In the genomic region with DNA sequence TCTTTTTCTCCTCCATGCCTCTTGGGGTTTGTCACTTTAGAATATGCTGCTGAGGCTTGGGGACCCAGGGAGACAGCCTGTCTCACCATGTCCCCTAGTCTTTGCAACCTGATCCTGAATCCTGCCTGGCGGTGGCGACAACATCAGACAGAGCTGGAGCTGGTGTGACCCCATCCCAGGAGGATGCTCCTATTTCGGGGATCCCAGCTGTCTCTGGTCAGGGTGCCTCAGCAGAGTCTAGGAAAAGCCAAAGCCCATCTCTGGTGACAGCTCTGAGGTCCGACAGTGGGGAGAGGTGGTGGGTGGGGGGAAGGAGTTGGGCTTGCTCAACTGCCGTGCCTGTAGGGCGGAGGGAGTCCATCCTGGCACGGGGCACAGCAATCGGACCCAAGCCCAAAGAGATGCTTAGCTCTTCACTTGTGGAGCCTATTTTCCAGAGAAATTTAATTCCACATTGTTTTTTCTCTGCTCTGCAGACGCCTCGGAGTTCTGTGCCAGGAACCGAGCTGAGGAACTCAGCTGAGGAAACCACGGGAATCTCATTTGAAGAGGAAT, we compare ENCODE assay signal across 1 cellular context.
TF ChIP-seq lines count a peak whose summit lies in the region.

No MANE protein-coding gene starts in this region.

TF ChIP-seq in HepG2, 621 proteins besides CTCF, POLR2A, EP300 and RAD21 (continued from another document and continues in another):
- TF ChIP-seq, protein P1, sequence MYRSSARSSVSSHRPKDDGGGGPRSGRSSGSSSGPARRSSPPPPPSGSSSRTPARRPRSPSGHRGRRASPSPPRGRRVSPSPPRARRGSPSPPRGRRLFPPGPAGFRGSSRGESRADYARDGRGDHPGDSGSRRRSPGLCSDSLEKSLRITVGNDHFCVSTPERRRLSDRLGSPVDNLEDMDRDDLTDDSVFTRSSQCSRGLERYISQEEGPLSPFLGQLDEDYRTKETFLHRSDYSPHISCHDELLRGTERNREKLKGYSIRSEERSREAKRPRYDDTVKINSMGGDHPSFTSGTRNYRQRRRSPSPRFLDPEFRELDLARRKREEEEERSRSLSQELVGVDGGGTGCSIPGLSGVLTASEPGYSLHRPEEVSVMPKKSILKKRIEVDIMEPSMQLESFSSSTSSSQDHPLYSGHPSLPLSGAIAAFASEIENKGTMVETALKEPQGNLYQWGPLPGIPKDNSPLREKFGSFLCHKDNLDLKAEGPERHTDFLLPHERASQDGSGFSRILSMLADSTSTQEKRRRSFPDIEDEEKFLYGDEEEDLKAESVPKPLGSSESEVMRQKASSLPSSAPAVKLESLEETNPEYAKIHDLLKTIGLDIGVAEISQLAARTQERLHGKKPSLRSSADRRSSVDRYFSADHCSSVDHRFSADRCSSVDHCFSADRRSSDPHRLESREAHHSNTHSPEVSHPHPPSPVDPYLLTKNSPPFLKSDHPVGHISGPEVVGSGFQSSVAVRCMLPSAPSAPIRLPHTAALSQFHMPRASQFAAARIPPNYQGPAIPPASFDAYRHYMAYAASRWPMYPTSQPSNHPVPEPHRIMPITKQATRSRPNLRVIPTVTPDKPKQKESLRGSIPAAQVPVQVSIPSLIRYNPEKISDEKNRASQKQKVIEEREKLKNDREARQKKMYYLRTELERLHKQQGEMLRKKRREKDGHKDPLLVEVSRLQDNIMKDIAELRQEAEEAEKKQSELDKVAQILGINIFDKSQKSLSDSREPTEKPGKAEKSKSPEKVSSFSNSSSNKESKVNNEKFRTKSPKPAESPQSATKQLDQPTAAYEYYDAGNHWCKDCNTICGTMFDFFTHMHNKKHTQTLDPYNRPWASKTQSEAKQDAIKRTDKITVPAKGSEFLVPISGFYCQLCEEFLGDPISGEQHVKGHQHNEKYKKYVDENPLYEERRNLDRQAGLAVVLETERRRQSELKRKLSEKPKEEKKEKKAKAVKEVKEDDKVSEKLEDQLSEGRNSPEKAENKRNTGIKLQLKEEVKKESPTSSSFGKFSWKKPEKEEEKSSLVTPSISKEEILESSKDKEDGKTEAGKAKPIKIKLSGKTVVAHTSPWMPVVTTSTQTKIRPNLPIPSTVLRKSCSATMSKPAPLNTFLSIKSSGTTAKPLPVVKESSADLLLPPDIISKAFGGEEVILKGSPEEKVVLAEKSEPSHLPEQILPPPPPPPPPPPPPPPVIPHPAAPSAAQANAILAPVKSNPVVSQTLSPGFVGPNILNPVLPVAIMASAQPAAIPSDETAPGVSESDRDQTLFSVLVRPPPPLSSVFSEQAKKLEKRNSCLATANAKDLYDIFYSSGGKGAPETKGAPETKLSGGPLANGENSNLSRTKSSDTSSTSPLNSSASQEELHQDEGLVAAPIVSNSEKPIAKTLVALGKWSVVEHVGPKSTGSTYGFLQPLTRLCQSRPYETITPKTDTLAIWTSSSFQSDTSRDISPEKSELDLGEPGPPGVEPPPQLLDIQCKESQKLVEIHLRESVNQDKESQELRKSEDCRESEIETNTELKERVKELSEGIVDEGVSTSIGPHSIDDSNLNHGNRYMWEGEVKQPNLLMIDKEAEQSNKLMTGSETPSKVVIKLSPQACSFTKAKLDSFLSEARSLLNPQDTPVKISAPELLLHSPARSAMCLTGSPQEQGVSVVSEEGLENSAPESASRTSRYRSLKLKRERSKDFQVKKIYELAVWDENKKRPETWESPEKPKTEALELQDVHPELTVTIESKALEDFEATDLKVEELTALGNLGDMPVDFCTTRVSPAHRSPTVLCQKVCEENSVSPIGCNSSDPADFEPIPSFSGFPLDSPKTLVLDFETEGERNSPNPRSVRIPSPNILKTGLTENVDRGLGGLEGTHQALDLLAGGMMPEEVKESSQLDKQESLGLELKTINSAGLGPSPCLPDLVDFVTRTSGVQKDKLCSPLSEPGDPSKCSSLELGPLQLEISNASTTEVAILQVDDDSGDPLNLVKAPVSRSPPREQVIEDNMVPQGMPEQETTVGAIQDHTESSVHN (CRISPR knock-in tag; IDR thresholded peaks at IDR 0.05): no peak
- TF ChIP-seq PHF8 (CRISPR knock-in tag; IDR thresholded peaks at IDR 0.05) (no peak), AFF4 (CRISPR knock-in tag; IDR thresholded peaks at IDR 0.05) (no peak), ZNF687 (CRISPR knock-in tag; IDR thresholded peaks at IDR 0.05) (no peak), BRCA1 (CRISPR knock-in tag; IDR thresholded peaks at IDR 0.05) (no peak), AKAP8 (CRISPR knock-in tag; IDR thresholded peaks at IDR 0.05) (no peak), ZNF484 (CRISPR knock-in tag; IDR thresholded peaks at IDR 0.05; ENCODE audit: borderline replicate concordance, low read depth) (no peak), ZNF605 (CRISPR knock-in tag; IDR thresholded peaks at IDR 0.05) (peak; percentile 61; the same call in 1 of the 2 replicates), HNRNPUL1 (IDR thresholded peaks at IDR 0.05; ENCODE audit: low read depth, low read length) (no peak), SALL1 (CRISPR knock-in tag; IDR thresholded peaks at IDR 0.05) (no peak), ZNF275 (CRISPR knock-in tag; IDR thresholded peaks at IDR 0.05; ENCODE audit: borderline replicate concordance) (no peak), ZNF160 (CRISPR knock-in tag; IDR thresholded peaks at IDR 0.05) (no peak), NFIB (CRISPR knock-in tag; IDR thresholded peaks at IDR 0.05; ENCODE audit: borderline replicate concordance) (peak; percentile 22; the same call in 1 of the 2 replicates), ZNF75D (CRISPR knock-in tag; IDR thresholded peaks at IDR 0.05; ENCODE audit: borderline replicate concordance) (0 out of 2 replicates have a peak, but pooled peaks have one; percentile 37), JUND (CRISPR knock-in tag; IDR thresholded peaks at IDR 0.05) (no peak)
- TF ChIP-seq, protein P2, sequence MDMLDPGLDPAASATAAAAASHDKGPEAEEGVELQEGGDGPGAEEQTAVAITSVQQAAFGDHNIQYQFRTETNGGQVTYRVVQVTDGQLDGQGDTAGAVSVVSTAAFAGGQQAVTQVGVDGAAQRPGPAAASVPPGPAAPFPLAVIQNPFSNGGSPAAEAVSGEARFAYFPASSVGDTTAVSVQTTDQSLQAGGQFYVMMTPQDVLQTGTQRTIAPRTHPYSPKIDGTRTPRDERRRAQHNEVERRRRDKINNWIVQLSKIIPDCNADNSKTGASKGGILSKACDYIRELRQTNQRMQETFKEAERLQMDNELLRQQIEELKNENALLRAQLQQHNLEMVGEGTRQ (IDR thresholded peaks at IDR 0.05; ENCODE audit: low read depth, low read length): no peak
- TF ChIP-seq, protein P2 (CRISPR knock-in tag; IDR thresholded peaks at IDR 0.05; ENCODE audit: borderline replicate concordance): no peak
- TF ChIP-seq, protein P3, sequence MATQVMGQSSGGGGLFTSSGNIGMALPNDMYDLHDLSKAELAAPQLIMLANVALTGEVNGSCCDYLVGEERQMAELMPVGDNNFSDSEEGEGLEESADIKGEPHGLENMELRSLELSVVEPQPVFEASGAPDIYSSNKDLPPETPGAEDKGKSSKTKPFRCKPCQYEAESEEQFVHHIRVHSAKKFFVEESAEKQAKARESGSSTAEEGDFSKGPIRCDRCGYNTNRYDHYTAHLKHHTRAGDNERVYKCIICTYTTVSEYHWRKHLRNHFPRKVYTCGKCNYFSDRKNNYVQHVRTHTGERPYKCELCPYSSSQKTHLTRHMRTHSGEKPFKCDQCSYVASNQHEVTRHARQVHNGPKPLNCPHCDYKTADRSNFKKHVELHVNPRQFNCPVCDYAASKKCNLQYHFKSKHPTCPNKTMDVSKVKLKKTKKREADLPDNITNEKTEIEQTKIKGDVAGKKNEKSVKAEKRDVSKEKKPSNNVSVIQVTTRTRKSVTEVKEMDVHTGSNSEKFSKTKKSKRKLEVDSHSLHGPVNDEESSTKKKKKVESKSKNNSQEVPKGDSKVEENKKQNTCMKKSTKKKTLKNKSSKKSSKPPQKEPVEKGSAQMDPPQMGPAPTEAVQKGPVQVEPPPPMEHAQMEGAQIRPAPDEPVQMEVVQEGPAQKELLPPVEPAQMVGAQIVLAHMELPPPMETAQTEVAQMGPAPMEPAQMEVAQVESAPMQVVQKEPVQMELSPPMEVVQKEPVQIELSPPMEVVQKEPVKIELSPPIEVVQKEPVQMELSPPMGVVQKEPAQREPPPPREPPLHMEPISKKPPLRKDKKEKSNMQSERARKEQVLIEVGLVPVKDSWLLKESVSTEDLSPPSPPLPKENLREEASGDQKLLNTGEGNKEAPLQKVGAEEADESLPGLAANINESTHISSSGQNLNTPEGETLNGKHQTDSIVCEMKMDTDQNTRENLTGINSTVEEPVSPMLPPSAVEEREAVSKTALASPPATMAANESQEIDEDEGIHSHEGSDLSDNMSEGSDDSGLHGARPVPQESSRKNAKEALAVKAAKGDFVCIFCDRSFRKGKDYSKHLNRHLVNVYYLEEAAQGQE (IDR thresholded peaks at IDR 0.05; ENCODE audit: borderline replicate concordance in 1 of 2, low read depth in 1 of 2, low read length in 2 of 2): no peak
- TF ChIP-seq, protein P4, sequence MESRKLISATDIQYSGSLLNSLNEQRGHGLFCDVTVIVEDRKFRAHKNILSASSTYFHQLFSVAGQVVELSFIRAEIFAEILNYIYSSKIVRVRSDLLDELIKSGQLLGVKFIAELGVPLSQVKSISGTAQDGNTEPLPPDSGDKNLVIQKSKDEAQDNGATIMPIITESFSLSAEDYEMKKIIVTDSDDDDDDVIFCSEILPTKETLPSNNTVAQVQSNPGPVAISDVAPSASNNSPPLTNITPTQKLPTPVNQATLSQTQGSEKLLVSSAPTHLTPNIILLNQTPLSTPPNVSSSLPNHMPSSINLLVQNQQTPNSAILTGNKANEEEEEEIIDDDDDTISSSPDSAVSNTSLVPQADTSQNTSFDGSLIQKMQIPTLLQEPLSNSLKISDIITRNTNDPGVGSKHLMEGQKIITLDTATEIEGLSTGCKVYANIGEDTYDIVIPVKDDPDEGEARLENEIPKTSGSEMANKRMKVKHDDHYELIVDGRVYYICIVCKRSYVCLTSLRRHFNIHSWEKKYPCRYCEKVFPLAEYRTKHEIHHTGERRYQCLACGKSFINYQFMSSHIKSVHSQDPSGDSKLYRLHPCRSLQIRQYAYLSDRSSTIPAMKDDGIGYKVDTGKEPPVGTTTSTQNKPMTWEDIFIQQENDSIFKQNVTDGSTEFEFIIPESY (CRISPR knock-in tag; IDR thresholded peaks at IDR 0.05): 0 out of 2 replicates have a peak, but pooled peaks have one; percentile 12
